8 cellular contexts compared by ENCODE assay signal in the genomic region with DNA sequence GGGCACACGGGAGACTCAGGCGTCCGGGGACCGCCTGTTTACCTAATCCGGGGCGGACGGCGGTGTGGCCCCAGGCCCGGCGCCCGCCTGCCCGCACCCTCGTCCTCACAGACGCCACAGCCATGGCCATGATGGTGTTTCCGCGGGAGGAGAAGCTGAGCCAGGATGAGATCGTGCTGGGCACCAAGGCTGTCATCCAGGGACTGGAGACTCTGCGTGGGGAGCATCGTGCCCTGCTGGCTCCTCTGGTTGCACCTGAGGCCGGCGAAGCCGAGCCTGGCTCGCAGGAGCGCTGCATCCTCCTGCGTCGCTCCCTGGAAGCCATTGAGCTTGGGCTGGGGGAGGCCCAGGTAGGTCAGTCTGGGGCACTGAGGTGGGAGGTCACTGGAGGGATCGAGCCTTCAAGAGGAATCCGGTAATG. TPM values are rescaled to one million over a fixed set of nuclear protein-coding genes. Genes with fewer than 3 reads are reported as not detected.
DNase-seq lines count a peak whose midpoint lies in the region; ATAC-seq and TF ChIP-seq lines count a peak whose summit lies in the region.

No MANE protein-coding gene starts in this region.

- H3K4me1 ChIP-seq in body of pancreas (peaks cover 14% of the 10 kb centered on the region), lower lobe of right lung (peaks cover 20% of the 10 kb centered on the region), upper lobe of right lung (peaks cover 12% of the 10 kb centered on the region)

- H3K27me3 Mint-ChIP-seq in activated naive CD4-positive, alpha-beta T cell treated with anti-CD3 and anti-CD28 coated beads, Interleukin-2, amount 10 ng/mL, durations not matched to agents 7 days and 5 days = peaks cover 3% of the 10 kb centered on the region

- H3K4me3 ChIP-seq in body of pancreas (peak overlapping the region; percentile 89 to 100), lower lobe of right lung (peak overlapping the region; percentile 99), upper lobe of right lung (peak overlapping the region; percentile 97)

- intact Hi-C loops in body of pancreas (cut with DNase I) = no loop called here
- intact Hi-C loops in lower lobe of right lung (cut with DNase I) = no loop called here
- intact Hi-C loops in upper lobe of right lung (cut with DNase I) = no loop called here

- peak overlapping the region; percentile 99 for H3K27ac Mint-ChIP-seq in activated naive CD4-positive, alpha-beta T cell treated with anti-CD3 and anti-CD28 coated beads, Interleukin-2, amount 10 ng/mL, durations not matched to agents 7 days and 5 days

- H3K4me3 Mint-ChIP-seq in activated naive CD4-positive, alpha-beta T cell treated with anti-CD3 and anti-CD28 coated beads, Interleukin-2, amount 10 ng/mL, durations not matched to agents 7 days and 5 days = peak overlapping the region; percentile 85

- no peak for DNase-seq in activated naive CD4-positive, alpha-beta T cell treated with anti-CD3 and anti-CD28 coated beads, Interleukin-2, amount 10 ng/mL, durations not matched to agents 7 days and 5 days
- no peak for DNase-seq in activated naive CD4-positive, alpha-beta T cell treated with anti-CD3 and anti-CD28 coated beads, Interleukin-2, amount 50 U/mL, for 16 hours
- no peak for DNase-seq in body of pancreas
- DNase-seq in lower lobe of right lung = no peak
- no peak for DNase-seq in upper lobe of right lung

- no peaks in the 10 kb centered on the region for H3K27me3 ChIP-seq in body of pancreas
- no peaks in the 10 kb centered on the region for H3K27me3 ChIP-seq in lower lobe of right lung (ENCODE audit: low read depth)
- no peaks in the 10 kb centered on the region for H3K27me3 ChIP-seq in upper lobe of right lung

- WGBS in body of pancreas, 2 donors = 0 to 3% methylated on average over 1 to 28 of the region's 28 CpGs

- peaks cover 25% of the 10 kb centered on the region for H3K36me3 Mint-ChIP-seq in activated naive CD4-positive, alpha-beta T cell treated with anti-CD3 and anti-CD28 coated beads, Interleukin-2, amount 10 ng/mL, durations not matched to agents 7 days and 5 days

- H3K9me3 Mint-ChIP-seq in activated naive CD4-positive, alpha-beta T cell treated with anti-CD3 and anti-CD28 coated beads, Interleukin-2, amount 10 ng/mL, durations not matched to agents 7 days and 5 days = no peaks in the 10 kb centered on the region

- TF ChIP-seq CTCF in body of pancreas (IDR thresholded peaks at IDR 0.05) = peak in 1 of 7 experiments; percentile 19
- TF ChIP-seq CTCF in lower lobe of right lung (IDR thresholded peaks at IDR 0.05) = peak; percentile 7
- no peak for TF ChIP-seq CTCF in upper lobe of right lung (IDR thresholded peaks at IDR 0.05)

- TF ChIP-seq POLR2A in body of pancreas (IDR thresholded peaks at IDR 0.05) = no peak

- H3K36me3 ChIP-seq in body of pancreas (replicated peaks in 1 of 2; ENCODE audit: insufficient read depth in 1 of 2, low read depth in 2 of 2) (peaks cover 0 to 6% of the 10 kb centered on the region in 2 donors), lower lobe of right lung (peaks cover 31% of the 10 kb centered on the region), upper lobe of right lung (no peaks in the 10 kb centered on the region)

- ATAC-seq in body of pancreas = peak; percentile 1
- ATAC-seq in lower lobe of right lung = no peak
- no peak for ATAC-seq in upper lobe of right lung
- no peak for ATAC-seq in GM21381 (IDR thresholded peaks at IDR 0.05; ENCODE audit: unreplicated experiment)
- no peak for ATAC-seq in HG03457 (IDR thresholded peaks at IDR 0.05; ENCODE audit: unreplicated experiment)
- ATAC-seq in HG02840 (IDR thresholded peaks at IDR 0.05; ENCODE audit: low FRiP score, unreplicated experiment) = no peak

- H3K27ac ChIP-seq in body of pancreas = peak overlapping the region; percentile 13 to 73 (median 71)
- H3K27ac ChIP-seq in lower lobe of right lung = peak overlapping the region; percentile 83
- H3K27ac ChIP-seq in upper lobe of right lung = peak overlapping the region; percentile 32

- CTCF ChIA-PET in activated naive CD4-positive, alpha-beta T cell treated with anti-CD3 and anti-CD28 coated beads, Interleukin-2, amount 10 ng/mL, durations not matched to agents 7 days and 5 days (lab: Charles Lee) = interaction anchor here (0.8 to 3.3 kb wide), 5 partner anchors 19 to 41 kb away, joined by 3 to 23 read pairs (median 4); a partner anchor contains a TSS

- no peaks in the 10 kb centered on the region for H3K9me3 ChIP-seq in body of pancreas
- no peaks in the 10 kb centered on the region for H3K9me3 ChIP-seq in lower lobe of right lung
- H3K9me3 ChIP-seq in upper lobe of right lung = no peaks in the 10 kb centered on the region

- H3K4me1 Mint-ChIP-seq in activated naive CD4-positive, alpha-beta T cell treated with anti-CD3 and anti-CD28 coated beads, Interleukin-2, amount 10 ng/mL, durations not matched to agents 7 days and 5 days = peaks cover 34% of the 10 kb centered on the region

RNA-seq across cellular contexts. Expression of a gene that starts 1.0 kb away (rescaled TPM):
- total RNA-seq in body of pancreas (10 to 100 TPM; 13.5 to 16.5 TPM), lower lobe of right lung (24.3 TPM), upper lobe of right lung (27.6 TPM)

RNA-seq across cellular contexts. Expression of a gene that starts 10.0 kb away (rescaled TPM):
- total RNA-seq in body of pancreas = 10 to 100 TPM; 67.7 to 74.5 TPM
- 138 TPM for total RNA-seq in lower lobe of right lung
- total RNA-seq in upper lobe of right lung = 138 TPM

RNA-seq across cellular contexts. Expression of a gene that starts 19.5 kb away (rescaled TPM):
- 1 to 10 TPM; 3.6 to 4.6 TPM for total RNA-seq in body of pancreas
- total RNA-seq in lower lobe of right lung = 0.89 TPM
- 1.6 TPM for total RNA-seq in upper lobe of right lung

RNA-seq across cellular contexts. Expression of a gene that starts 30.5 kb away (rescaled TPM):
- 10 to 100 TPM; 63.6 to 91.6 TPM for total RNA-seq in body of pancreas
- 67.8 TPM for total RNA-seq in lower lobe of right lung
- total RNA-seq in upper lobe of right lung = 66.9 TPM

RNA-seq across cellular contexts. Expression of a gene that starts 33.2 kb away (rescaled TPM):
- total RNA-seq in body of pancreas (1 to 10 TPM; 1.6 to 2.1 TPM), lower lobe of right lung (not detected), upper lobe of right lung (0.41 TPM)

Comparison
In these comparisons a context has a peak if more than half of its experiments do, and no peak if none do; other contexts are left out.
1. H3K27ac ChIP-seq: peak in every context shown above with its lines; median percentile 83 in lower lobe of right lung; 71 in body of pancreas; 32 in upper lobe of right lung.